ENCODE assay signal across 15 cellular contexts in genomic region chr21:35649186-35649585, GRCh38.
DNase-seq lines count a peak whose midpoint lies in the region; ATAC-seq, FAIRE-seq and TF ChIP-seq lines count a peak whose summit lies in the region.
"Had no signal": no experiment of that assay in that cellular context is flagged by ENCODE, and none has a peak within 500 bp of the region (broad histone marks: within the 10 kb centered on the region; RNA-seq: fewer than 3 reads in every experiment).

No MANE protein-coding gene starts in this region.

- no peaks in the 10 kb centered on the region for H3K9me3 Mint-ChIP-seq in nephron progenitor cell
- no peaks in the 10 kb centered on the region for H3K9me3 Mint-ChIP-seq in CD8-positive, alpha-beta memory T cell
- H3K9me3 Mint-ChIP-seq: activated CD4-positive, alpha-beta memory T cell treated with anti-CD3 and anti-CD28 coated beads, Interleukin-2, amount 10 ng/mL, durations not matched to agents 7 days and 5 days; T-helper 2 cell treated with Interferon-gamma antibody and Interleukin-4, amounts not matched to agents 5 μg/mL and 100 μg/mL, for 36 hours had no signal

- H3K27ac Mint-ChIP-seq in nephron progenitor cell: peak overlapping the region; percentile 10
- no peak overlapping the region for H3K27ac Mint-ChIP-seq in CD8-positive, alpha-beta memory T cell
- H3K27ac Mint-ChIP-seq: activated CD4-positive, alpha-beta memory T cell treated with anti-CD3 and anti-CD28 coated beads, Interleukin-2, amount 10 ng/mL, durations not matched to agents 7 days and 5 days; T-helper 2 cell treated with Interferon-gamma antibody and Interleukin-4, amounts not matched to agents 5 μg/mL and 100 μg/mL, for 36 hours had no signal

- H3K27me3 ChIP-seq in GM23248 (replicated peaks; ENCODE audit: insufficient read depth) (no peaks in the 10 kb centered on the region), endothelial cell of umbilical vein (ENCODE audit: control insufficient read depth in 2 of 2, insufficient read depth in 2 of 2, low read length in 2 of 2) (peaks cover 2 to 6% of the 10 kb centered on the region in 2 experiments), right atrium auricular region (no peaks in the 10 kb centered on the region)
- H3K27me3 ChIP-seq in CD8-positive, alpha-beta memory T cell (ENCODE audit: insufficient read depth, low read length, poor library complexity, severe bottlenecking): no peaks in the 10 kb centered on the region

- H2AFZ ChIP-seq in GM23248 (peak overlapping the region; percentile 42; the same call in 1 of the 2 replicates), endothelial cell of umbilical vein (ENCODE audit: low read depth, low read length) (peak overlapping the region; percentile 42)

- H3K9me3 ChIP-seq in GM23248 (ENCODE audit: low read depth) (no peaks in the 10 kb centered on the region), endothelial cell of umbilical vein (replicated peaks; ENCODE audit: control insufficient read depth, insufficient read depth, low read length) (no peaks in the 10 kb centered on the region), right atrium auricular region (no peaks in the 10 kb centered on the region)
- no peaks in the 10 kb centered on the region for H3K9me3 ChIP-seq in CD8-positive, alpha-beta memory T cell (ENCODE audit: low read length)
- H3K9me3 ChIP-seq: mucosa of descending colon had no signal

- intact Hi-C loops in endothelial cell of umbilical vein (cut with micrococcal nuclease): loop anchor here (10.0 kb wide), 1 partner anchor 764 kb away; no protein-coding TSS in a partner anchor

- dilution Hi-C loops in endothelial cell of umbilical vein (cut with MboI; ENCODE audit: extremely low pct_ligation_motif_present, low sequenced_read_pairs): no loop called here

- no peaks in the 10 kb centered on the region for H3K9me1 ChIP-seq in endothelial cell of umbilical vein (replicated peaks; ENCODE audit: control insufficient read depth, extremely low read depth, insufficient read depth, low read length)

- peaks cover 14% of the 10 kb centered on the region; the same call in 1 of the 2 replicates for H3F3A ChIP-seq in GM23248 (ENCODE audit: insufficient read depth)

- CTCF ChIA-PET in endothelial cell of umbilical vein (lab: Charles Lee): interaction anchor here (1.2 to 1.4 kb wide), 4 partner anchors 12 to 249 kb away, joined by 3 to 4 read pairs (median 3); no protein-coding TSS in a partner anchor
- CTCF ChIA-PET in CD8-positive, alpha-beta memory T cell (lab: Charles Lee): no interaction called here

- no peak for TF ChIP-seq POLR2A in endothelial cell of umbilical vein (IDR thresholded peaks at IDR 0.05; ENCODE audit: low read depth, low read length)

- H4K20me1 ChIP-seq in GM23248 (ENCODE audit: insufficient read depth): no peaks in the 10 kb centered on the region
- no peaks in the 10 kb centered on the region for H4K20me1 ChIP-seq in endothelial cell of umbilical vein (replicated peaks; ENCODE audit: control insufficient read depth, extremely low read depth, insufficient read depth, low read length)

- WGBS in GM23248 (ENCODE audit: low coverage in 1 of 2, low lambda C conversion rate in 2 of 2, missing lambda C conversion rate in 2 of 2), 2 experiments: 4 to 5% methylated on average over 4 of the region's 4 CpGs

- 0 out of 2 replicates have a peak overlapping the region, but pooled peaks have one; percentile 1 for H3K27ac ChIP-seq in GM23248
- no peak overlapping the region for H3K27ac ChIP-seq in endothelial cell of umbilical vein (ENCODE audit: insufficient read depth, low read depth, low read length)
- no peak overlapping the region for H3K27ac ChIP-seq in CD8-positive, alpha-beta memory T cell (ENCODE audit: low read depth, low read length)
- no peak overlapping the region for H3K27ac ChIP-seq in right atrium auricular region

- no peaks in the 10 kb centered on the region for H3K36me3 Mint-ChIP-seq in nephron progenitor cell (ENCODE audit: low read depth)
- H3K36me3 Mint-ChIP-seq in CD8-positive, alpha-beta memory T cell: no peaks in the 10 kb centered on the region

- H3K4me1 ChIP-seq in GM23248 (ENCODE audit: insufficient read depth) (peaks cover 25% of the 10 kb centered on the region), endothelial cell of umbilical vein (ENCODE audit: control insufficient read depth, extremely low read depth, insufficient read depth, low read length) (peaks cover 10% of the 10 kb centered on the region), right atrium auricular region (no peaks in the 10 kb centered on the region)
- no peaks in the 10 kb centered on the region for H3K4me1 ChIP-seq in CD8-positive, alpha-beta memory T cell (ENCODE audit: insufficient read depth, low read length)

- POLR2A ChIA-PET in endothelial cell of umbilical vein (lab: Charles Lee): no interaction called here
- POLR2A ChIA-PET in CD8-positive, alpha-beta memory T cell (lab: Charles Lee): no interaction called here

- H3K9me2 ChIP-seq in GM23248 (ENCODE audit: insufficient read depth): no peaks in the 10 kb centered on the region

- peaks cover 26% of the 10 kb centered on the region for H3K27me3 Mint-ChIP-seq in nephron progenitor cell (ENCODE audit: low read depth, poor library complexity)
- peaks cover 12 to 49% of the 10 kb centered on the region in 2 donors for H3K27me3 Mint-ChIP-seq in CD8-positive, alpha-beta memory T cell

- BruUV-seq in endothelial cell of umbilical vein (replicated peaks; lab: Mats Ljungman, UMichigan): no TSS peak

- TF ChIP-seq CTCF in endothelial cell of umbilical vein (IDR thresholded peaks at IDR 0.05; ENCODE audit: extremely low read depth in 1 of 2, insufficient read depth in 1 of 2, low read depth in 1 of 2, low read length in 2 of 2): no peak
- no peak for TF ChIP-seq CTCF in nephron progenitor cell (IDR thresholded peaks at IDR 0.05)
- TF ChIP-seq CTCF in right atrium auricular region (IDR thresholded peaks at IDR 0.05): no peak

- peak; percentile 83 for FAIRE-seq in endothelial cell of umbilical vein (lab: Jason Lieb, UNC)
- FAIRE-seq: D721Med had no signal

- H3K4me3 ChIP-seq in GM23248 (peak overlapping the region; percentile 46), endothelial cell of umbilical vein (replicated peaks in 1 of 3; ENCODE audit: insufficient read depth in 1 of 3, low read depth in 1 of 3, low read length in 3 of 3) (no peak overlapping the region), right atrium auricular region (no peak overlapping the region)
- no peak overlapping the region for H3K4me3 ChIP-seq in CD8-positive, alpha-beta memory T cell (ENCODE audit: low read length)
- H3K4me3 ChIP-seq: mucosa of descending colon had no signal

- in situ Hi-C loops in GM23248 (cut with MboI): no loop called here

- DNase-seq in GM23248 (peak; percentile 83), NCI-H345 treated with DMSO at 0.1 percent for 48 hours (lab: John Stamatoyannopoulos, UW; ENCODE audit: unreplicated experiment) (peak; percentile 45), endothelial cell of umbilical vein (ENCODE audit: low read depth, low spot score) (peak; percentile 19), nephron progenitor cell (no peak), right atrium auricular region (ENCODE audit: low spot score) (no peak)
- DNase-seq in CD8-positive, alpha-beta memory T cell: no peak
- DNase-seq: activated CD4-positive, alpha-beta memory T cell treated with anti-CD3 and anti-CD28 coated beads, Interleukin-2, amount 10 ng/mL, durations not matched to agents 7 days and 5 days; activated naive CD4-positive, alpha-beta T cell treated with anti-CD3 and anti-CD28 coated beads, Interleukin-2, amount 50 U/mL, for 16 hours; dermis blood vessel endothelial cell; mucosa of descending colon; substantia nigra had no signal

- H3K4me3 Mint-ChIP-seq in nephron progenitor cell: no peak overlapping the region
- no peak overlapping the region for H3K4me3 Mint-ChIP-seq in CD8-positive, alpha-beta memory T cell
- H3K4me3 Mint-ChIP-seq: activated CD4-positive, alpha-beta memory T cell treated with anti-CD3 and anti-CD28 coated beads, Interleukin-2, amount 10 ng/mL, durations not matched to agents 7 days and 5 days; T-helper 2 cell treated with Interferon-gamma antibody and Interleukin-4, amounts not matched to agents 5 μg/mL and 100 μg/mL, for 36 hours had no signal

- H3K36me3 ChIP-seq in GM23248 (ENCODE audit: low read depth) (no peaks in the 10 kb centered on the region), endothelial cell of umbilical vein (ENCODE audit: control insufficient read depth in 2 of 2, extremely low read depth in 1 of 2, insufficient read depth in 2 of 2, low read length in 2 of 2) (no peaks in the 10 kb centered on the region), right atrium auricular region (no peaks in the 10 kb centered on the region)
- no peaks in the 10 kb centered on the region for H3K36me3 ChIP-seq in CD8-positive, alpha-beta memory T cell (ENCODE audit: insufficient read depth, low read length)

- peak overlapping the region; percentile 59 for H3K4me2 ChIP-seq in GM23248 (ENCODE audit: unreplicated experiment)
- H3K4me2 ChIP-seq in endothelial cell of umbilical vein (ENCODE audit: insufficient read depth, low read length): peak overlapping the region; percentile 62

- peaks cover 12% of the 10 kb centered on the region for H3K4me1 Mint-ChIP-seq in nephron progenitor cell
- no peaks in the 10 kb centered on the region for H3K4me1 Mint-ChIP-seq in CD8-positive, alpha-beta memory T cell
- H3K4me1 Mint-ChIP-seq: activated CD4-positive, alpha-beta memory T cell treated with anti-CD3 and anti-CD28 coated beads, Interleukin-2, amount 10 ng/mL, durations not matched to agents 7 days and 5 days had no signal

- H3K9ac ChIP-seq in GM23248 (peak overlapping the region; percentile 13; the same call in 1 of the 2 replicates), endothelial cell of umbilical vein (replicated peaks; ENCODE audit: extremely low read depth, insufficient read depth, low read length) (no peak overlapping the region)

- ATAC-seq in GM18907 (IDR thresholded peaks at IDR 0.05; ENCODE audit: unreplicated experiment) (no peak), HG02840 (IDR thresholded peaks at IDR 0.05; ENCODE audit: low FRiP score, unreplicated experiment) (no peak)
- ATAC-seq: mucosa of descending colon had no signal

- no peaks in the 10 kb centered on the region for H3K79me2 ChIP-seq in GM23248 (ENCODE audit: insufficient read depth)
- H3K79me2 ChIP-seq in endothelial cell of umbilical vein (ENCODE audit: control insufficient read depth, insufficient read depth, low read length): no peaks in the 10 kb centered on the region

TF ChIP-seq in endothelial cell of umbilical vein, 7 proteins besides CTCF, POLR2A, EP300 and RAD21:
- TF ChIP-seq GATA2 (IDR thresholded peaks at IDR 0.05; ENCODE audit: insufficient read depth, insufficient read length, low read depth, low read length) (peak; percentile 47), FOS (IDR thresholded peaks at IDR 0.05; ENCODE audit: borderline replicate concordance, insufficient read depth, low read length) (peak; percentile 61), JUN (IDR thresholded peaks at IDR 0.05; ENCODE audit: borderline replicate concordance, insufficient read depth, insufficient read length, low read depth) (no peak), EZH2 (IDR thresholded peaks at IDR 0.05; ENCODE audit: borderline replicate concordance, low read depth, low read length, severe bottlenecking) (no peak)

Comparison
In these comparisons a context has a peak if more than half of its experiments do, and no peak if none do; other contexts are left out.
1. DNase-seq: peak in GM23248 (single experiment), NCI-H345 treated with DMSO at 0.1 percent for 48 hours (single experiment) and endothelial cell of umbilical vein (single experiment); none in nephron progenitor cell (single experiment), CD8-positive, alpha-beta memory T cell (0 of 5) and right atrium auricular region (single experiment).